ENCODE assay signal across 8 cellular contexts in genomic region chr15:79311901-79312553, GRCh38. TPM values are rescaled to one million over a fixed set of nuclear protein-coding genes. Genes with fewer than 3 reads are reported as not detected.
A peak's percentile ranks its signal among the peaks of the same experiment; 100 is the strongest.
DNase-seq lines count a peak whose midpoint lies in the region; ATAC-seq and TF ChIP-seq lines count a peak whose summit lies in the region.

No MANE protein-coding gene starts in this region.

- ATAC-seq in activated naive CD8-positive, alpha-beta T cell treated with anti-CD3 and anti-CD28 coated beads, Interleukin-2, amount 50 U/mL, for 24 hours = no peak
- ATAC-seq in right lobe of liver = no peak
- no peak for ATAC-seq in omental fat pad (ENCODE audit: low FRiP score)
- no peak for ATAC-seq in GM21619 (IDR thresholded peaks at IDR 0.05; ENCODE audit: unreplicated experiment)

- H3K9me3 ChIP-seq in right atrium auricular region (no peaks in the 10 kb centered on the region), right lobe of liver (no peaks in the 10 kb centered on the region), vagina (no peaks in the 10 kb centered on the region)

- H3K27me3 ChIP-seq in right atrium auricular region (no peaks in the 10 kb centered on the region), right lobe of liver (peaks cover 0 to 6% of the 10 kb centered on the region in 2 donors), vagina (no peaks in the 10 kb centered on the region)

- H3K4me1 Mint-ChIP-seq in activated naive CD8-positive, alpha-beta T cell treated with anti-CD3 and anti-CD28 coated beads, Interleukin-2, amount 50 U/mL, for 24 hours = peaks cover 49% of the 10 kb centered on the region

- peak overlapping the region; percentile 91 for H3K4me3 Mint-ChIP-seq in activated naive CD8-positive, alpha-beta T cell treated with anti-CD3 and anti-CD28 coated beads, Interleukin-2, amount 50 U/mL, for 24 hours

- TF ChIP-seq CTCF in right atrium auricular region (IDR thresholded peaks at IDR 0.05) (no peak), right lobe of liver (IDR thresholded peaks at IDR 0.05) (no peak), vagina (IDR thresholded peaks at IDR 0.05) (no peak), omental fat pad (IDR thresholded peaks at IDR 0.05) (no peak)

- intact Hi-C loops in cardiac septum (cut with DNase I) (no loop called here), right lobe of liver (cut with DNase I) (no loop called here), vagina (cut with DNase I) (no loop called here)

- H3K27ac Mint-ChIP-seq in activated naive CD8-positive, alpha-beta T cell treated with anti-CD3 and anti-CD28 coated beads, Interleukin-2, amount 50 U/mL, for 24 hours = peak overlapping the region; percentile 65

- no peaks in the 10 kb centered on the region for H3K9me3 Mint-ChIP-seq in activated naive CD8-positive, alpha-beta T cell treated with anti-CD3 and anti-CD28 coated beads, Interleukin-2, amount 50 U/mL, for 24 hours

- peaks cover 24% of the 10 kb centered on the region for H3K36me3 ChIP-seq in right atrium auricular region
- H3K36me3 ChIP-seq in right lobe of liver = peaks cover 0 to 25% (median 2%) of the 10 kb centered on the region in 4 donors
- peaks cover 0 to 30% of the 10 kb centered on the region in 2 donors for H3K36me3 ChIP-seq in vagina

- peaks cover 12% of the 10 kb centered on the region for H3K27me3 Mint-ChIP-seq in activated naive CD8-positive, alpha-beta T cell treated with anti-CD3 and anti-CD28 coated beads, Interleukin-2, amount 50 U/mL, for 24 hours

- TF ChIP-seq POLR2A in right lobe of liver (IDR thresholded peaks at IDR 0.05) (no peak), vagina (IDR thresholded peaks at IDR 0.05) (no peak)

- no peak for DNase-seq in right atrium auricular region (ENCODE audit: low spot score)
- no peak for DNase-seq in cardiac septum (ENCODE audit: low spot score)
- DNase-seq in activated naive CD8-positive, alpha-beta T cell treated with anti-CD3 and anti-CD28 coated beads, Interleukin-2, amount 50 U/mL, for 24 hours = no peak
- DNase-seq in right lobe of liver = no peak
- DNase-seq in vagina (ENCODE audit: extremely low spot score in 2 of 2) = no peak
- DNase-seq in omental fat pad (ENCODE audit: low spot score) = no peak
- DNase-seq in Kasumi-1 (lab: John Stamatoyannopoulos, UW) = no peak

- WGBS in right lobe of liver (ENCODE audit: insufficient coverage, low coverage, low lambda C conversion rate, missing lambda C conversion rate) = 49% methylated on average over 6 of the region's 8 CpGs

- H3K4me1 ChIP-seq in right atrium auricular region (peaks cover 0 to 22% of the 10 kb centered on the region in 2 donors), right lobe of liver (no peaks in the 10 kb centered on the region), vagina (peaks cover 37% of the 10 kb centered on the region)

- H3K4me3 ChIP-seq in right atrium auricular region (peak overlapping the region; percentile 69 to 81), right lobe of liver (peak overlapping the region; percentile 49 to 78 (median 64)), vagina (peak overlapping the region; percentile 62 to 95)

- H3K27ac ChIP-seq in right atrium auricular region (no peak overlapping the region), right lobe of liver (no peak overlapping the region), vagina (no peak overlapping the region)

- peaks cover 45% of the 10 kb centered on the region for H3K36me3 Mint-ChIP-seq in activated naive CD8-positive, alpha-beta T cell treated with anti-CD3 and anti-CD28 coated beads, Interleukin-2, amount 50 U/mL, for 24 hours (ENCODE audit: low read depth)

RNA-seq across cellular contexts. Expression of gene TMED3, which starts 1.1 kb away (rescaled TPM):
- total RNA-seq in right atrium auricular region (10 to 100 TPM; 42.7 to 64.0 TPM), cardiac septum (27.2 TPM), right lobe of liver (10 to 100 TPM in 2 of 6 experiments, 1 to 10 TPM in 4; 5.5 to 15.2 (median 8.1) TPM), vagina (75.4 TPM), omental fat pad (10 to 100 TPM; 32.9 to 42.4 (median 34.6) TPM)

RNA-seq across cellular contexts. Expression of gene ANKRD34C, which starts 29.5 kb away (rescaled TPM):
- total RNA-seq in right atrium auricular region = under 1 TPM in 1 of 2 donors, not detected in 1; 0.20 TPM
- 0.78 TPM for total RNA-seq in cardiac septum
- not detected for total RNA-seq in right lobe of liver
- total RNA-seq in vagina = 0.25 TPM
- not detected for total RNA-seq in omental fat pad
